In genomic region chr20:60754866-60755265, GRCh38 we compare ENCODE assay signal across 33 cellular contexts.
"Had no signal": no experiment of that assay in that cellular context is flagged by ENCODE, and none has a peak within 500 bp of the region (broad histone marks: within the 10 kb centered on the region; RNA-seq: fewer than 3 reads in every experiment).

No MANE protein-coding gene starts in this region.

- H3K4me3 Mint-ChIP-seq: activated CD4-positive, alpha-beta memory T cell treated with anti-CD3 and anti-CD28 coated beads for 36 hours; activated CD4-positive, alpha-beta T cell treated with anti-CD3 and anti-CD28 coated beads for 36 hours; activated CD4-positive, alpha-beta T cell treated with anti-CD3 and anti-CD28 coated beads, Interleukin-2, amount 10 ng/mL, durations not matched to agents 24 days and 14 days; activated CD8-positive, alpha-beta memory T cell treated with anti-CD3 and anti-CD28 coated beads, Interleukin-2, amount 10 ng/mL, durations not matched to agents 7 days and 5 days; activated CD8-positive, alpha-beta T cell treated with anti-CD3 and anti-CD28 coated beads, Interleukin-2, amount 10 ng/mL, durations not matched to agents 7 days and 5 days; activated naive CD4-positive, alpha-beta T cell treated with anti-CD3 and anti-CD28 coated beads for 36 hours; activated naive CD4-positive, alpha-beta T cell treated with anti-CD3 and anti-CD28 coated beads, Interleukin-2, amount 50 U/mL, for 24 hours; activated naive CD8-positive, alpha-beta T cell treated with anti-CD3 and anti-CD28 coated beads for 36 hours; activated naive CD8-positive, alpha-beta T cell treated with anti-CD3 and anti-CD28 coated beads, Interleukin-2, amount 50 U/mL, for 24 hours; activated T-helper 1 cell treated with anti-CD3 and anti-CD28 coated beads, Interleukin-12 subunit alpha, Interleukin-12 subunit beta, Interleukin-2, Interleukin-4 antibody, amounts not matched to agents 30 ng/mL and 10 ng/mL and 1 ng/mL, durations not matched to agents 14 hours and 24 hours and 36 hours; brain; endodermal cell; T-helper 17 cell; T-helper 2 cell treated with Interferon-gamma antibody and Interleukin-4, amounts not matched to agents 5 μg/mL and 100 μg/mL, for 36 hours had no signal

- DNase-seq: activated CD4-positive, alpha-beta memory T cell treated with anti-CD3 and anti-CD28 coated beads for 36 hours; activated CD4-positive, alpha-beta T cell treated with anti-CD3 and anti-CD28 coated beads for 36 hours; activated CD4-positive, alpha-beta T cell treated with anti-CD3 and anti-CD28 coated beads, Interleukin-2, amount 10 ng/mL, durations not matched to agents 24 days and 14 days; activated CD4-positive, CD25-positive, alpha-beta regulatory T cell; activated CD4-positive, CD25-positive, alpha-beta regulatory T cell treated with anti-CD3 and anti-CD28 coated beads, Interleukin-2, amount 50 U/mL, for 72 hours; activated CD8-positive, alpha-beta memory T cell treated with anti-CD3 and anti-CD28 coated beads, Interleukin-2, amount 10 ng/mL, durations not matched to agents 7 days and 5 days; activated CD8-positive, alpha-beta memory T cell treated with anti-CD3 and anti-CD28 coated beads, Interleukin-2, amount 50 U/mL, for 4 hours; activated CD8-positive, alpha-beta T cell treated with anti-CD3 and anti-CD28 coated beads, Interleukin-2, amount 10 ng/mL, durations not matched to agents 7 days and 5 days; activated effector memory CD4-positive, alpha-beta T cell treated with anti-CD3 and anti-CD28 coated beads, Interleukin-2, amount 50 U/mL, for 16 hours; activated naive CD4-positive, alpha-beta T cell treated with anti-CD3 and anti-CD28 coated beads for 36 hours; activated naive CD8-positive, alpha-beta T cell treated with anti-CD3 and anti-CD28 coated beads for 36 hours; activated naive CD8-positive, alpha-beta T cell treated with anti-CD3 and anti-CD28 coated beads, Interleukin-2, amount 50 U/mL, for 24 hours; activated T-cell treated with anti-CD3 and anti-CD28 coated beads, Interleukin-2, amount 50 U/mL, for 1 hour; activated T-cell treated with anti-CD3 and anti-CD28 coated beads, Interleukin-2, amount 50 U/mL, for 48 hours; adrenal gland; aorta; central memory CD4-positive, alpha-beta T cell; cerebellar nuclear complex; colonic mucosa; effector memory CD4-positive, alpha-beta T cell; endodermal cell; foreskin fibroblast; glutamatergic neuron; heart left ventricle; T-helper 1 cell; T-helper 17 cell; T1000 had no signal

- H3K27me3 Mint-ChIP-seq: activated CD4-positive, alpha-beta memory T cell treated with anti-CD3 and anti-CD28 coated beads for 36 hours; activated CD4-positive, alpha-beta T cell treated with anti-CD3 and anti-CD28 coated beads, Interleukin-2, amount 10 ng/mL, durations not matched to agents 24 days and 14 days; activated CD8-positive, alpha-beta memory T cell treated with anti-CD3 and anti-CD28 coated beads, Interleukin-2, amount 10 ng/mL, durations not matched to agents 7 days and 5 days; activated naive CD8-positive, alpha-beta T cell treated with anti-CD3 and anti-CD28 coated beads for 36 hours; activated naive CD8-positive, alpha-beta T cell treated with anti-CD3 and anti-CD28 coated beads, Interleukin-2, amount 50 U/mL, for 24 hours; T-helper 17 cell had no signal

- H3K27ac Mint-ChIP-seq: activated CD4-positive, alpha-beta memory T cell treated with anti-CD3 and anti-CD28 coated beads for 36 hours; activated CD4-positive, alpha-beta T cell treated with anti-CD3 and anti-CD28 coated beads for 36 hours; activated CD4-positive, alpha-beta T cell treated with anti-CD3 and anti-CD28 coated beads, Interleukin-2, amount 10 ng/mL, durations not matched to agents 24 days and 14 days; activated CD8-positive, alpha-beta memory T cell treated with anti-CD3 and anti-CD28 coated beads, Interleukin-2, amount 10 ng/mL, durations not matched to agents 7 days and 5 days; activated CD8-positive, alpha-beta T cell treated with anti-CD3 and anti-CD28 coated beads, Interleukin-2, amount 10 ng/mL, durations not matched to agents 7 days and 5 days; activated naive CD4-positive, alpha-beta T cell treated with anti-CD3 and anti-CD28 coated beads for 36 hours; activated naive CD4-positive, alpha-beta T cell treated with anti-CD3 and anti-CD28 coated beads, Interleukin-2, amount 50 U/mL, for 24 hours; activated naive CD8-positive, alpha-beta T cell treated with anti-CD3 and anti-CD28 coated beads for 36 hours; activated naive CD8-positive, alpha-beta T cell treated with anti-CD3 and anti-CD28 coated beads, Interleukin-2, amount 50 U/mL, for 24 hours; activated T-helper 1 cell treated with anti-CD3 and anti-CD28 coated beads, Interleukin-12 subunit alpha, Interleukin-12 subunit beta, Interleukin-2, Interleukin-4 antibody, amounts not matched to agents 30 ng/mL and 10 ng/mL and 1 ng/mL, durations not matched to agents 14 hours and 24 hours and 36 hours; activated T-helper 2 cell treated with anti-CD3 and anti-CD28 coated beads, Interferon-gamma antibody, Interleukin-2, Interleukin-4, amounts not matched to agents 10 μg/mL and 5 μg/mL and 100 μg/mL, durations not matched to agents 14 hours and 24 hours and 36 hours; endodermal cell; T-helper 17 cell; T-helper 2 cell treated with Interferon-gamma antibody and Interleukin-4, amounts not matched to agents 5 μg/mL and 100 μg/mL, for 36 hours had no signal

- H3K9me3 Mint-ChIP-seq: activated CD4-positive, alpha-beta memory T cell treated with anti-CD3 and anti-CD28 coated beads for 36 hours; activated CD4-positive, alpha-beta T cell treated with anti-CD3 and anti-CD28 coated beads, Interleukin-2, amount 10 ng/mL, durations not matched to agents 24 days and 14 days; activated naive CD4-positive, alpha-beta T cell treated with anti-CD3 and anti-CD28 coated beads, Interleukin-2, amount 50 U/mL, for 24 hours; activated naive CD8-positive, alpha-beta T cell treated with anti-CD3 and anti-CD28 coated beads for 36 hours; activated naive CD8-positive, alpha-beta T cell treated with anti-CD3 and anti-CD28 coated beads, Interleukin-2, amount 50 U/mL, for 24 hours; activated T-helper 1 cell treated with anti-CD3 and anti-CD28 coated beads, Interleukin-12 subunit alpha, Interleukin-12 subunit beta, Interleukin-2, Interleukin-4 antibody, amounts not matched to agents 30 ng/mL and 10 ng/mL and 1 ng/mL, durations not matched to agents 14 hours and 24 hours and 36 hours; activated T-helper 2 cell treated with anti-CD3 and anti-CD28 coated beads, Interferon-gamma antibody, Interleukin-2, Interleukin-4, amounts not matched to agents 10 μg/mL and 5 μg/mL and 100 μg/mL, durations not matched to agents 14 hours and 24 hours and 36 hours; T-helper 2 cell treated with Interferon-gamma antibody and Interleukin-4, amounts not matched to agents 5 μg/mL and 100 μg/mL, for 36 hours had no signal

- H3K4me1 Mint-ChIP-seq: activated CD4-positive, alpha-beta T cell treated with anti-CD3 and anti-CD28 coated beads for 36 hours; activated CD4-positive, alpha-beta T cell treated with anti-CD3 and anti-CD28 coated beads, Interleukin-2, amount 10 ng/mL, durations not matched to agents 24 days and 14 days; activated CD8-positive, alpha-beta memory T cell treated with anti-CD3 and anti-CD28 coated beads, Interleukin-2, amount 10 ng/mL, durations not matched to agents 7 days and 5 days; activated naive CD4-positive, alpha-beta T cell treated with anti-CD3 and anti-CD28 coated beads, Interleukin-2, amount 50 U/mL, for 24 hours; activated naive CD8-positive, alpha-beta T cell treated with anti-CD3 and anti-CD28 coated beads for 36 hours; activated naive CD8-positive, alpha-beta T cell treated with anti-CD3 and anti-CD28 coated beads, Interleukin-2, amount 50 U/mL, for 24 hours; endodermal cell; T-helper 17 cell had no signal

- ATAC-seq: activated CD4-positive, alpha-beta T cell treated with anti-CD3 and anti-CD28 coated beads for 36 hours; activated CD8-positive, alpha-beta memory T cell treated with anti-CD3 and anti-CD28 coated beads, Interleukin-2, amount 10 ng/mL, durations not matched to agents 7 days and 5 days; activated CD8-positive, alpha-beta T cell treated with anti-CD3 and anti-CD28 coated beads, Interleukin-2, amount 10 ng/mL, durations not matched to agents 7 days and 5 days; activated naive CD8-positive, alpha-beta T cell treated with anti-CD3 and anti-CD28 coated beads, Interleukin-2, amount 50 U/mL, for 24 hours; esophagus mucosa; heart left ventricle; T-helper 17 cell had no signal

- H3K36me3 Mint-ChIP-seq: activated CD4-positive, alpha-beta memory T cell treated with anti-CD3 and anti-CD28 coated beads for 36 hours; activated CD8-positive, alpha-beta memory T cell treated with anti-CD3 and anti-CD28 coated beads, Interleukin-2, amount 10 ng/mL, durations not matched to agents 7 days and 5 days; activated naive CD4-positive, alpha-beta T cell treated with anti-CD3 and anti-CD28 coated beads, Interleukin-2, amount 50 U/mL, for 24 hours; activated naive CD8-positive, alpha-beta T cell treated with anti-CD3 and anti-CD28 coated beads for 36 hours; brain had no signal
